10 cellular contexts compared by ENCODE assay signal in the genomic region with DNA sequence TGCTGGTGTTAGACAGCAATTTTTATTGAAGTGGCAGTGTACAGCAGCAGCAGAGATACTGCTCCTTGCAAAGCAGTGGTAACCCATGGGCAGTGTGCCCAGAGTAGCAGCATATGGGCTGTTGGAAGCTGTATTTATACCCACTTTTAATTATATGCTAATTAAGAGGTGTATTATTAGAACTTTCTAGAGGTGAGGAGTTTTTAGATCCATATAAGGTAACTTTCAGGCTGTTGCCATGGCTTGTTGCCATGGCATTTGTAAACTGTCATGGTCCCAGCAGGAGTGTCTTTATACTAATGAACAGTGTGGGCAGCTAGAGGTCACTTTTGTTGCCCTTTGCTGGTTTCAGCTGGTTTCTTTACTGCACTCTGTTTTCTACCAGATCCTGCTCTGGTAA. TPM values are rescaled to one million over a fixed set of nuclear protein-coding genes. Genes with fewer than 3 reads are reported as not detected.
DNase-seq lines count a peak whose midpoint lies in the region; ATAC-seq and TF ChIP-seq lines count a peak whose summit lies in the region.
"Had no signal": no experiment of that assay in that cellular context is flagged by ENCODE, and none has a peak within 500 bp of the region (broad histone marks: within the 10 kb centered on the region; RNA-seq: fewer than 3 reads in every experiment).

No MANE protein-coding gene starts in this region.

- H3K4me2 ChIP-seq in GM23338 (no peak overlapping the region), fibroblast of lung (ENCODE audit: extremely low read depth, insufficient read depth, low read length) (peak overlapping the region; percentile 15), trophoblast cell (ENCODE audit: low read length) (no peak overlapping the region)

- no peak overlapping the region for H2BK5ac ChIP-seq in trophoblast cell (ENCODE audit: low read depth, low read length, poor library complexity)

- H3F3A ChIP-seq in GM23338 (replicated peaks; ENCODE audit: low read depth): no peaks in the 10 kb centered on the region

- no peaks in the 10 kb centered on the region for H3K9me2 ChIP-seq in GM23338 (ENCODE audit: insufficient read depth)

- H3K27me3 ChIP-seq in GM23338 (ENCODE audit: insufficient read depth) (no peaks in the 10 kb centered on the region), fibroblast of lung (ENCODE audit: control insufficient read depth, insufficient read depth, low read length) (no peaks in the 10 kb centered on the region), trophoblast cell (ENCODE audit: insufficient read depth, low read length) (no peaks in the 10 kb centered on the region)

- H3K36me3 Mint-ChIP-seq in GM23338 (ENCODE audit: low read depth) (peaks cover 12% of the 10 kb centered on the region; the same call in 2 of the 3 replicates), MCF 10A (ENCODE audit: insufficient read depth, unreplicated experiment) (no peaks in the 10 kb centered on the region)

- H3K4me3 ChIP-seq in GM23338 (no peak overlapping the region), fibroblast of lung (replicated peaks in 1 of 4; ENCODE audit: control extremely low read depth in 1 of 4, insufficient read depth in 1 of 4, low read depth in 3 of 4, low read length in 4 of 4) (no peak overlapping the region), trophoblast cell (ENCODE audit: low read depth, low read length) (no peak overlapping the region)
- H3K4me3 ChIP-seq: HAP-1 had no signal

- TF ChIP-seq CTCF in GM23338 (conservative IDR thresholded peaks at IDR 0.05; ENCODE audit: low read depth in 2 of 2) (no peak), fibroblast of lung (conservative IDR thresholded peaks at IDR 0.05 in 1 of 2, IDR thresholded peaks at IDR 0.05 in 1 of 2; ENCODE audit: low read depth in 1 of 2, low read length in 2 of 2) (no peak), MCF 10A (IDR thresholded peaks at IDR 0.05; ENCODE audit: unreplicated experiment) (no peak)

- no peak for ATAC-seq in GM23338
- ATAC-seq in GM18868 (IDR thresholded peaks at IDR 0.05; ENCODE audit: unreplicated experiment): no peak
- ATAC-seq: naive thymus-derived CD8-positive, alpha-beta T cell had no signal

- H4K91ac ChIP-seq in trophoblast cell (ENCODE audit: low read depth, low read length): no peak overlapping the region

- no peak overlapping the region for H4K8ac ChIP-seq in trophoblast cell (ENCODE audit: low read depth, low read length)

- DNase-seq in GM23338 (ENCODE audit: low spot score): peak; percentile 37
- DNase-seq in NCI-H748 treated with DMSO at 0.1 percent for 48 hours (lab: John Stamatoyannopoulos, UW): peak; percentile 38
- DNase-seq in fibroblast of lung (ENCODE audit: low read depth in 2 of 2): peak; percentile 81 to 82
- DNase-seq in trophoblast cell: no peak
- no peak for DNase-seq in activated naive CD4-positive, alpha-beta T cell treated with anti-CD3 and anti-CD28 coated beads, Interleukin-2, amount 50 U/mL, for 16 hours
- no peak for DNase-seq in MCF 10A (ENCODE audit: unreplicated experiment)
- no peak for DNase-seq in NOMO-1 treated with DMSO at 0.1 percent for 48 hours (lab: John Stamatoyannopoulos, UW; ENCODE audit: unreplicated experiment)
- DNase-seq: naive thymus-derived CD8-positive, alpha-beta T cell had no signal

- intact Hi-C loops in MCF 10A (cut with micrococcal nuclease): no loop called here

- H3K27ac Mint-ChIP-seq in GM23338: peak overlapping the region; percentile 70
- no peak overlapping the region for H3K27ac Mint-ChIP-seq in MCF 10A (ENCODE audit: low read depth, unreplicated experiment)

- H3K36me3 ChIP-seq in GM23338 (ENCODE audit: insufficient read depth) (no peaks in the 10 kb centered on the region), fibroblast of lung (ENCODE audit: control insufficient read depth, insufficient read depth, low read length) (no peaks in the 10 kb centered on the region), trophoblast cell (ENCODE audit: control insufficient read depth in 1 of 2, insufficient read depth in 2 of 2, low read length in 2 of 2) (no peaks in the 10 kb centered on the region)
- H3K36me3 ChIP-seq: HAP-1 had no signal

- H3K9me3 ChIP-seq in fibroblast of lung (ENCODE audit: control insufficient read depth, insufficient read depth, low read depth, low read length) (no peaks in the 10 kb centered on the region), trophoblast cell (ENCODE audit: insufficient read depth, low read depth, low read length) (peaks cover 6% of the 10 kb centered on the region)
- H3K9me3 ChIP-seq: HAP-1 had no signal

- H3K4me1 Mint-ChIP-seq in GM23338: peaks cover 13% of the 10 kb centered on the region
- H3K4me1 Mint-ChIP-seq in MCF 10A (ENCODE audit: insufficient read depth, unreplicated experiment): no peaks in the 10 kb centered on the region

- H2AFZ ChIP-seq in GM23338: no peak overlapping the region; the same call in 1 of the 2 replicates
- H2AFZ ChIP-seq in fibroblast of lung (ENCODE audit: low read length): no peak overlapping the region
- no peak overlapping the region for H2AFZ ChIP-seq in trophoblast cell (ENCODE audit: insufficient read depth, low read length, poor library complexity)

- H3K79me2 ChIP-seq in GM23338 (replicated peaks; ENCODE audit: insufficient read depth) (peaks cover 7% of the 10 kb centered on the region), fibroblast of lung (ENCODE audit: control insufficient read depth, insufficient read depth, low read length) (peaks cover 7% of the 10 kb centered on the region), trophoblast cell (ENCODE audit: control insufficient read depth, insufficient read depth, low read length, poor library complexity) (peaks cover 7% of the 10 kb centered on the region)

- no TSS peak for BruUV-seq in MCF 10A (replicated peaks; lab: Mats Ljungman, UMichigan)

- H3K4ac ChIP-seq in trophoblast cell (ENCODE audit: low read depth, low read length): no peak overlapping the region

- H3K4me1 ChIP-seq in GM23338 (ENCODE audit: insufficient read depth) (peaks cover 8% of the 10 kb centered on the region; the same call in 1 of the 2 replicates), fibroblast of lung (ENCODE audit: control insufficient read depth, extremely low read depth, insufficient read depth, low read length) (peaks cover 10% of the 10 kb centered on the region), trophoblast cell (ENCODE audit: control insufficient read depth in 1 of 2, insufficient read depth in 2 of 2, low read length in 2 of 2) (peaks cover 0 to 3% of the 10 kb centered on the region in 2 experiments)

- H3K27me3 Mint-ChIP-seq in GM23338 (ENCODE audit: insufficient read depth, low read depth, poor library complexity): peaks cover 4% of the 10 kb centered on the region
- no peaks in the 10 kb centered on the region for H3K27me3 Mint-ChIP-seq in MCF 10A (ENCODE audit: insufficient read depth, unreplicated experiment)

- H3K27ac ChIP-seq in GM23338 (ENCODE audit: low read depth): no peak overlapping the region
- peak overlapping the region; percentile 32 for H3K27ac ChIP-seq in fibroblast of lung (ENCODE audit: insufficient read depth, low read length)
- no peak overlapping the region for H3K27ac ChIP-seq in trophoblast cell (ENCODE audit: low read depth, low read length)

- peak overlapping the region; percentile 20 for H2BK12ac ChIP-seq in trophoblast cell (ENCODE audit: low read length)

- H3K9ac ChIP-seq in fibroblast of lung (ENCODE audit: insufficient read depth, low read length): no peak overlapping the region
- no peak overlapping the region for H3K9ac ChIP-seq in trophoblast cell (ENCODE audit: low read length)

- H3K79me1 ChIP-seq in trophoblast cell (ENCODE audit: low read length): peaks cover 13% of the 10 kb centered on the region

- no peak overlapping the region for H2AK5ac ChIP-seq in trophoblast cell (ENCODE audit: low read length)

- CTCF ChIA-PET in MCF 10A (lab: Yijun Ruan, JAX): interaction anchor here (1.5 kb wide), 1 partner anchor 26 kb away, joined by 3 read pairs; no protein-coding TSS in a partner anchor

- H3K23ac ChIP-seq in trophoblast cell (ENCODE audit: low read length): no peak overlapping the region

- no peak overlapping the region for H3K14ac ChIP-seq in trophoblast cell (ENCODE audit: low read length)

- H3K9me3 Mint-ChIP-seq in GM23338: peaks cover 16% of the 10 kb centered on the region
- H3K9me3 Mint-ChIP-seq in MCF 10A (ENCODE audit: unreplicated experiment): no peaks in the 10 kb centered on the region

- H4K20me1 ChIP-seq in GM23338 (replicated peaks; ENCODE audit: insufficient read depth) (0 out of 2 replicates have a peak, but pooled peaks cover 1% of the 10 kb centered on the region), fibroblast of lung (ENCODE audit: control insufficient read depth, extremely low read depth, insufficient read depth, low read length) (no peaks in the 10 kb centered on the region)

- peak overlapping the region; percentile 37 for H2BK120ac ChIP-seq in trophoblast cell (ENCODE audit: insufficient read depth, low read length, poor library complexity)

- H4K12ac ChIP-seq in trophoblast cell (ENCODE audit: low read depth, low read length): no peak overlapping the region

- POLR2A ChIA-PET in MCF 10A (lab: Yijun Ruan, JAX): interaction anchor here (0.8 to 5.3 kb wide), 5 partner anchors 8 to 760 kb away, joined by 3 to 80 read pairs (median 3); no protein-coding TSS in a partner anchor

- H3K4me3 Mint-ChIP-seq in GM23338 (no peak overlapping the region), MCF 10A (ENCODE audit: unreplicated experiment) (no peak overlapping the region)
- H3K4me3 Mint-ChIP-seq: naive thymus-derived CD8-positive, alpha-beta T cell had no signal

- no peak overlapping the region for H3K18ac ChIP-seq in trophoblast cell (ENCODE audit: low read length)

TF ChIP-seq in GM23338, 12 proteins besides CTCF, POLR2A, EP300 and RAD21 (continues in another document):
- TF ChIP-seq POLR2AphosphoS5 (IDR thresholded peaks at IDR 0.05; ENCODE audit: low read depth) (no peak), ZNF114 (CRISPR knock-in tag; IDR thresholded peaks at IDR 0.05) (no peak), EZH2 (IDR thresholded peaks at IDR 0.05; ENCODE audit: low read depth, unreplicated experiment) (no peak)

RNA-seq across cellular contexts. Expression of gene PJA2, which starts 3.7 kb away (rescaled TPM):
- 62.5 and 65.3 TPM in 2 replicates for total RNA-seq in GM23338 (2014; rRNA removed; shearing (Covaris generic))
- polyA plus RNA-seq in GM23338 (2016; fragmentation: Nextera tagmentation; extraction: Ambion mirVana) (30.3 and 31.5 TPM in 2 replicates), fibroblast of lung (78.4 and 107 TPM in 2 replicates)
- total RNA-seq in fibroblast of lung (74.5 and 82.7 TPM in 2 replicates), MCF 10A (2022) (54.4 and 56.9 TPM in 2 replicates)
- 50.3 and 64.0 TPM in 2 replicates for polyA plus RNA-seq in fibroblast of lung (2012)
- polyA minus RNA-seq in fibroblast of lung (ENCODE audit: low replicate concordance): 28.8 and 31.7 TPM in 2 replicates
- polyA plus RNA-seq in trophoblast cell (2013): 50.7 and 53.9 TPM in 2 replicates

Comparison
In these comparisons a context has a peak if more than half of its experiments do, and no peak if none do; other contexts are left out.
1. DNase-seq: peak in GM23338 (single experiment), NCI-H748 treated with DMSO at 0.1 percent for 48 hours (single experiment) and fibroblast of lung (2 of 2); none in trophoblast cell (0 of 2), activated naive CD4-positive, alpha-beta T cell treated with anti-CD3 and anti-CD28 coated beads, Interleukin-2, amount 50 U/mL, for 16 hours (single experiment), MCF 10A (single experiment) and NOMO-1 treated with DMSO at 0.1 percent for 48 hours (single experiment).